ENCODE assay signal across 7 cellular contexts in genomic region chr5:145738227-145738626, GRCh38.
"Had no signal": no experiment of that assay in that cellular context is flagged by ENCODE, and none has a peak within 500 bp of the region (broad histone marks: within the 10 kb centered on the region; RNA-seq: fewer than 3 reads in every experiment).

No MANE protein-coding gene starts in this region.

- DNase-seq: GM23248, GOT3, H9, HCEC 1CT, KBM-7 had no signal

- H3K9ac ChIP-seq: GM23248, KMS-11 had no signal

- H3K27ac ChIP-seq: GM23248, KMS-11 had no signal

- H3K4me3 Mint-ChIP-seq: H9 had no signal

- H2AFZ ChIP-seq: GM23248 had no signal

- H3K27ac Mint-ChIP-seq: H9 had no signal

- FAIRE-seq: HTR-8/SVneo had no signal

- H3K4me3 ChIP-seq: GM23248 had no signal

- H3K4me2 ChIP-seq: KMS-11 had no signal

- H3K4me1 Mint-ChIP-seq: H9 had no signal
